In genomic region chr6:105363100-105363754, GRCh38 we compare ENCODE assay signal across 11 cellular contexts. TPM values are rescaled to one million over a fixed set of nuclear protein-coding genes. Genes with fewer than 3 reads are reported as not detected.
DNase-seq lines count a peak whose midpoint lies in the region; ATAC-seq and TF ChIP-seq lines count a peak whose summit lies in the region.
"Had no signal": no experiment of that assay in that cellular context is flagged by ENCODE, and none has a peak within 500 bp of the region (broad histone marks: within the 10 kb centered on the region; RNA-seq: fewer than 3 reads in every experiment).

No MANE protein-coding gene starts in this region.

- TF ChIP-seq CTCF in BE2C (IDR thresholded peaks at IDR 0.05; ENCODE audit: low read depth, low read length) (peak; percentile 61), LNCAP (IDR thresholded peaks at IDR 0.05) (peak; percentile 53), astrocyte of the cerebellum (IDR thresholded peaks at IDR 0.05; ENCODE audit: low read depth, low read length, missing control alignments) (peak; percentile 41), right lobe of liver (IDR thresholded peaks at IDR 0.05) (peak in 3 of 4 donors; percentile 17 to 26 (median 19)), left lung (IDR thresholded peaks at IDR 0.05) (peak in 1 of 2 donors; percentile 15), lower leg skin (IDR thresholded peaks at IDR 0.05) (no peak), nephron progenitor cell (IDR thresholded peaks at IDR 0.05) (no peak)

- no peaks in the 10 kb centered on the region for H3K9me3 ChIP-seq in BE2C
- no peaks in the 10 kb centered on the region for H3K9me3 ChIP-seq in right lobe of liver
- no peaks in the 10 kb centered on the region for H3K9me3 ChIP-seq in left lung

- no peaks in the 10 kb centered on the region for H3K27me3 ChIP-seq in BE2C
- no peaks in the 10 kb centered on the region for H3K27me3 ChIP-seq in right lobe of liver
- no peaks in the 10 kb centered on the region for H3K27me3 ChIP-seq in left lung

- no peak for TF ChIP-seq POLR2A in right lobe of liver (IDR thresholded peaks at IDR 0.05)
- TF ChIP-seq POLR2A in lower leg skin (IDR thresholded peaks at IDR 0.05), result no peak

- H3K4me1 ChIP-seq in BE2C, result peaks cover 17% of the 10 kb centered on the region
- no peaks in the 10 kb centered on the region for H3K4me1 ChIP-seq in right lobe of liver
- peaks cover 0 to 4% of the 10 kb centered on the region in 2 donors for H3K4me1 ChIP-seq in left lung

- H3K4me3 ChIP-seq in BE2C (ENCODE audit: low read depth, low read length), result no peak overlapping the region
- no peak overlapping the region for H3K4me3 ChIP-seq in astrocyte of the cerebellum (ENCODE audit: low read depth, low read length)
- H3K4me3 ChIP-seq in right lobe of liver, result no peak overlapping the region
- H3K4me3 ChIP-seq in left lung, result no peak overlapping the region
- H3K4me3 ChIP-seq in lower leg skin (ENCODE audit: low read depth, poor library complexity, severe bottlenecking), result no peak overlapping the region
- H3K4me3 ChIP-seq: skin epidermis had no signal

- no CpG with 5 or more reads among the region's 1 CpG for WGBS in right lobe of liver (ENCODE audit: insufficient coverage, low coverage, low lambda C conversion rate, missing lambda C conversion rate)
- WGBS in lower leg skin, 2 donors, result 33 to 58% methylated on average over 1 of the region's 1 CpG

- no peaks in the 10 kb centered on the region for H3K27me3 Mint-ChIP-seq in nephron progenitor cell (ENCODE audit: low read depth, poor library complexity)
- H3K27me3 Mint-ChIP-seq: dendritic cell treated with granulocyte-macrophage colony-stimulating factor and Interleukin-4, amounts not matched to agents 40 ng/mL and 50 ng/mL, for 4 days had no signal

- H3K36me3 Mint-ChIP-seq in nephron progenitor cell (ENCODE audit: low read depth), result peaks cover 65% of the 10 kb centered on the region

- intact Hi-C loops in right lobe of liver (cut with DNase I), result no loop called here
- intact Hi-C loops in left lung (cut with DNase I), result no loop called here
- intact Hi-C loops in lower leg skin (cut with DNase I; ENCODE audit: low total_unique reads), result no loop called here

- DNase-seq in BE2C (peak; percentile 25), astrocyte of the cerebellum (ENCODE audit: low read depth) (peak; percentile 24), right lobe of liver (no peak), left lung (no peak), lower leg skin (ENCODE audit: low spot score in 2 of 2) (no peak), nephron progenitor cell (no peak)
- DNase-seq: T-helper 2 cell had no signal

- no peak overlapping the region for H3K27ac Mint-ChIP-seq in nephron progenitor cell
- H3K27ac Mint-ChIP-seq: dendritic cell treated with granulocyte-macrophage colony-stimulating factor and Interleukin-4, amounts not matched to agents 40 ng/mL and 50 ng/mL, for 4 days had no signal

- H3K9me3 Mint-ChIP-seq in nephron progenitor cell, result peaks cover 4% of the 10 kb centered on the region
- H3K9me3 Mint-ChIP-seq: dendritic cell treated with granulocyte-macrophage colony-stimulating factor and Interleukin-4, amounts not matched to agents 40 ng/mL and 50 ng/mL, for 4 days had no signal

- H3K36me3 ChIP-seq in BE2C (peaks cover 12% of the 10 kb centered on the region), right lobe of liver (peaks cover 0 to 10% (median 0%) of the 10 kb centered on the region in 4 donors), left lung (peaks cover 0 to 62% of the 10 kb centered on the region in 2 donors)

- no peak overlapping the region for H3K4me3 Mint-ChIP-seq in nephron progenitor cell
- H3K4me3 Mint-ChIP-seq: dendritic cell treated with granulocyte-macrophage colony-stimulating factor and Interleukin-4, amounts not matched to agents 40 ng/mL and 50 ng/mL, for 4 days had no signal

- peaks cover 9% of the 10 kb centered on the region for H3K4me1 Mint-ChIP-seq in nephron progenitor cell

- no peak for ATAC-seq in right lobe of liver
- ATAC-seq in left lung, result no peak
- no peak for ATAC-seq in HG02623 (IDR thresholded peaks at IDR 0.05; ENCODE audit: unreplicated experiment)

- H3K27ac ChIP-seq in right lobe of liver (no peak overlapping the region), left lung (no peak overlapping the region)

- in situ Hi-C loops in astrocyte of the cerebellum (cut with HindIII; ENCODE audit: low sequenced_read_pairs), result no loop called here

RNA-seq across cellular contexts. Expression of gene PREP, which starts 39.7 kb away (rescaled TPM):
- 36.2 TPM for polyA plus RNA-seq in BE2C (2012; ENCODE audit: insufficient read depth, insufficient read length, low read depth)
- 10 to 100 TPM; 14.8 to 18.8 (median 16.7) TPM for total RNA-seq in right lobe of liver
- 10 to 100 TPM; 34.9 to 36.6 TPM for total RNA-seq in left lung
- total RNA-seq in lower leg skin, result 10 to 100 TPM; 33.9 to 39.1 (median 35.1) TPM

Comparison
In these comparisons a context has a peak if more than half of its experiments do, and no peak if none do; other contexts are left out.
1. DNase-seq: peak in BE2C (single experiment) and astrocyte of the cerebellum (single experiment); none in right lobe of liver (0 of 3), left lung (0 of 2), lower leg skin (0 of 2) and nephron progenitor cell (single experiment).
2. CTCF ChIP-seq: peak in BE2C (single experiment), LNCAP (single experiment), astrocyte of the cerebellum (single experiment) and right lobe of liver (3 of 4); none in lower leg skin (0 of 3) and nephron progenitor cell (single experiment).